Comparison of ENCODE assay signal across 12 cellular contexts in genomic region chr5:139271201-139272027, GRCh38. TPM values are rescaled to one million over a fixed set of nuclear protein-coding genes. Genes with fewer than 3 reads are reported as not detected.
DNase-seq lines count a peak whose midpoint lies in the region; ATAC-seq and TF ChIP-seq lines count a peak whose summit lies in the region.
"Had no signal": no experiment of that assay in that cellular context is flagged by ENCODE, and none has a peak within 500 bp of the region (broad histone marks: within the 10 kb centered on the region; RNA-seq: fewer than 3 reads in every experiment).

No MANE protein-coding gene starts in this region.

- peaks cover 33% of the 10 kb centered on the region for H3K4me1 ChIP-seq in CD8-positive, alpha-beta T cell (ENCODE audit: insufficient read depth, low read length)

- peak overlapping the region; percentile 19 for H3K27ac Mint-ChIP-seq in stimulated activated naive CD8-positive, alpha-beta T cell treated with anti-CD3 and anti-CD28 coated beads, Interleukin-15, Interleukin-2, amounts not matched to agents 100 ng/mL and 50 ng/mL, for 24 hours
- no peak overlapping the region for H3K27ac Mint-ChIP-seq in stimulated activated naive CD8-positive, alpha-beta T cell treated with anti-CD3 and anti-CD28 coated beads, Interleukin-15, amount 100 ng/mL, for 72 hours
- H3K27ac Mint-ChIP-seq in CD8-positive, alpha-beta T cell: no peak overlapping the region

- CTCF ChIA-PET in CD8-positive, alpha-beta T cell (lab: Charles Lee): interaction anchor here (0.7 kb wide), 1 partner anchor 940 kb away, joined by 3 read pairs; the partner anchor contains the start of gene CDC25C

- POLR2A ChIA-PET in CD8-positive, alpha-beta T cell (lab: Charles Lee): interaction anchor here (3.8 kb wide), 1 partner anchor 22 kb away, joined by 39 read pairs; the partner anchor contains the start of gene MATR3

- no peaks in the 10 kb centered on the region for H3K27me3 ChIP-seq in CD8-positive, alpha-beta T cell (ENCODE audit: insufficient read depth, low read length)

- H3K4me3 Mint-ChIP-seq in stimulated activated naive CD8-positive, alpha-beta T cell treated with anti-CD3 and anti-CD28 coated beads, Interleukin-15, Interleukin-2, amounts not matched to agents 100 ng/mL and 50 ng/mL, for 24 hours: no peak overlapping the region
- no peak overlapping the region for H3K4me3 Mint-ChIP-seq in stimulated activated naive CD8-positive, alpha-beta T cell treated with anti-CD3 and anti-CD28 coated beads, Interleukin-15, amount 100 ng/mL, for 72 hours
- H3K4me3 Mint-ChIP-seq in CD8-positive, alpha-beta T cell: no peak overlapping the region

- H3K9me3 Mint-ChIP-seq in stimulated activated naive CD8-positive, alpha-beta T cell treated with anti-CD3 and anti-CD28 coated beads, Interleukin-15, Interleukin-2, amounts not matched to agents 100 ng/mL and 50 ng/mL, for 24 hours: no peaks in the 10 kb centered on the region
- no peaks in the 10 kb centered on the region for H3K9me3 Mint-ChIP-seq in stimulated activated naive CD8-positive, alpha-beta T cell treated with anti-CD3 and anti-CD28 coated beads, Interleukin-15, amount 100 ng/mL, for 72 hours
- H3K9me3 Mint-ChIP-seq in CD8-positive, alpha-beta T cell: no peaks in the 10 kb centered on the region

- no peaks in the 10 kb centered on the region for H3K36me3 ChIP-seq in CD8-positive, alpha-beta T cell (ENCODE audit: insufficient read depth, low read length)

- DNase-seq in stimulated activated naive CD8-positive, alpha-beta T cell treated with anti-CD3 and anti-CD28 coated beads, Interleukin-15, amount 100 ng/mL, for 72 hours: no peak
- DNase-seq in SHP77 (lab: John Stamatoyannopoulos, UW): peak; percentile 71 to 80
- DNase-seq in fibroblast of pulmonary artery (ENCODE audit: low read depth): peak; percentile 93
- no peak for DNase-seq in CD8-positive, alpha-beta T cell
- DNase-seq in stimulated activated CD4-positive, alpha-beta T cell treated with anti-CD3 and anti-CD28 coated beads, Interleukin-1b, Interleukin-23, amount 100 ng/mL, for 48 hours: no peak
- no peak for DNase-seq in NCI-H526 treated with DMSO at 0.1 percent for 48 hours (lab: John Stamatoyannopoulos, UW)
- DNase-seq: activated CD8-positive, alpha-beta memory T cell treated with anti-CD3 and anti-CD28 coated beads for 24 hours; cortex of kidney; mesendoderm; NCI-H524 had no signal

- peaks cover 61% of the 10 kb centered on the region for H3K4me1 Mint-ChIP-seq in stimulated activated naive CD8-positive, alpha-beta T cell treated with anti-CD3 and anti-CD28 coated beads, Interleukin-15, Interleukin-2, amounts not matched to agents 100 ng/mL and 50 ng/mL, for 24 hours (ENCODE audit: low read depth)
- peaks cover 56% of the 10 kb centered on the region for H3K4me1 Mint-ChIP-seq in stimulated activated naive CD8-positive, alpha-beta T cell treated with anti-CD3 and anti-CD28 coated beads, Interleukin-15, amount 100 ng/mL, for 72 hours
- peaks cover 42% of the 10 kb centered on the region for H3K4me1 Mint-ChIP-seq in CD8-positive, alpha-beta T cell (ENCODE audit: low read depth)

- ATAC-seq in stimulated activated naive CD8-positive, alpha-beta T cell treated with anti-CD3 and anti-CD28 coated beads, Interleukin-15, amount 100 ng/mL, for 72 hours: no peak
- no peak for ATAC-seq in CD8-positive, alpha-beta T cell
- no peak for ATAC-seq in activated CD4-positive, CD25-positive, alpha-beta regulatory T cell treated with anti-CD3 and anti-CD28 coated beads, Interleukin-2, amount 50 U/mL, for 24 hours

- no peak overlapping the region for H3K27ac ChIP-seq in CD8-positive, alpha-beta T cell (ENCODE audit: low read depth, low read length)

- no peaks in the 10 kb centered on the region for H3K9me3 ChIP-seq in CD8-positive, alpha-beta T cell (ENCODE audit: low read length)

- H3K4me3 ChIP-seq in fibroblast of pulmonary artery (replicated peaks; ENCODE audit: low read depth, low read length): no peak overlapping the region
- no peak overlapping the region for H3K4me3 ChIP-seq in CD8-positive, alpha-beta T cell (ENCODE audit: low read depth, low read length)

- H3K36me3 Mint-ChIP-seq in stimulated activated naive CD8-positive, alpha-beta T cell treated with anti-CD3 and anti-CD28 coated beads, Interleukin-15, Interleukin-2, amounts not matched to agents 100 ng/mL and 50 ng/mL, for 24 hours (ENCODE audit: low read depth): peaks cover 22% of the 10 kb centered on the region
- H3K36me3 Mint-ChIP-seq in CD8-positive, alpha-beta T cell: no peaks in the 10 kb centered on the region

- no peaks in the 10 kb centered on the region for H3K27me3 Mint-ChIP-seq in stimulated activated naive CD8-positive, alpha-beta T cell treated with anti-CD3 and anti-CD28 coated beads, Interleukin-15, Interleukin-2, amounts not matched to agents 100 ng/mL and 50 ng/mL, for 24 hours
- H3K27me3 Mint-ChIP-seq in stimulated activated naive CD8-positive, alpha-beta T cell treated with anti-CD3 and anti-CD28 coated beads, Interleukin-15, amount 100 ng/mL, for 72 hours: no peaks in the 10 kb centered on the region
- no peaks in the 10 kb centered on the region for H3K27me3 Mint-ChIP-seq in CD8-positive, alpha-beta T cell (ENCODE audit: low read depth)

- TF ChIP-seq CTCF in fibroblast of pulmonary artery (IDR thresholded peaks at IDR 0.05; ENCODE audit: low read length, missing control alignments): no peak
- no peak for TF ChIP-seq CTCF in CD8-positive, alpha-beta T cell (IDR thresholded peaks at IDR 0.05)

- intact Hi-C loops in CD8-positive, alpha-beta T cell (cut with DNase I, micrococcal nuclease): loop anchor here (1.0 to 10.0 kb wide), 5 partner anchors 20 to 939 kb away; partner anchors contain the start of genes CDC25C (in 1 of the 2), PURA (in 1 of the 2), SIL1 (in 1 of the 2) and SPATA24 (in 1 of the 2)

RNA-seq across cellular contexts. Expression of gene MATR3, which starts 22.1 kb away (rescaled TPM):
- total RNA-seq in CD8-positive, alpha-beta T cell: 100 to 1,000 TPM; 420 to 430 TPM

Comparison
In these comparisons a context has a peak if more than half of its experiments do, and no peak if none do; other contexts are left out.
1. DNase-seq: peak in SHP77 (2 of 2) and fibroblast of pulmonary artery (single experiment); none in stimulated activated naive CD8-positive, alpha-beta T cell treated with anti-CD3 and anti-CD28 coated beads, Interleukin-15, amount 100 ng/mL, for 72 hours (0 of 2), CD8-positive, alpha-beta T cell (0 of 7), stimulated activated CD4-positive, alpha-beta T cell treated with anti-CD3 and anti-CD28 coated beads, Interleukin-1b, Interleukin-23, amount 100 ng/mL, for 48 hours (single experiment) and NCI-H526 treated with DMSO at 0.1 percent for 48 hours (single experiment).